11 cellular contexts compared by ENCODE assay signal in genomic region chr13:44293908-44294735, GRCh38.
DNase-seq lines count a peak whose midpoint lies in the region; ATAC-seq and TF ChIP-seq lines count a peak whose summit lies in the region.
"Had no signal": no experiment of that assay in that cellular context is flagged by ENCODE, and none has a peak within 500 bp of the region (broad histone marks: within the 10 kb centered on the region; RNA-seq: fewer than 3 reads in every experiment).

No MANE protein-coding gene starts in this region.

- ATAC-seq in HG02571 (IDR thresholded peaks at IDR 0.05; ENCODE audit: unreplicated experiment), result no peak

- H3F3A ChIP-seq in Loucy (ENCODE audit: low read depth), result no peaks in the 10 kb centered on the region

- CTCF ChIA-PET in AG04450 (lab: Charles Lee), result no interaction called here
- CTCF ChIA-PET in RWPE1 (lab: Yijun Ruan, JAX), result no interaction called here

- H3K27me3 ChIP-seq in AG04450 (ENCODE audit: control insufficient read depth, insufficient read depth, low read length) (no peaks in the 10 kb centered on the region), Loucy (ENCODE audit: insufficient read depth, low read length, poor library complexity, severe bottlenecking) (no peaks in the 10 kb centered on the region)
- H3K27me3 ChIP-seq: testis had no signal

- H3K27ac Mint-ChIP-seq in chondrocyte (ENCODE audit: unreplicated experiment), result peak overlapping the region; percentile 73
- H3K27ac Mint-ChIP-seq: T-helper 2 cell treated with Interferon-gamma antibody and Interleukin-4, amounts not matched to agents 5 μg/mL and 100 μg/mL, for 36 hours had no signal

- H3K9me3 ChIP-seq in AG04450 (ENCODE audit: control insufficient read depth, insufficient read depth, low read length), result no peaks in the 10 kb centered on the region
- no peaks in the 10 kb centered on the region for H3K9me3 ChIP-seq in Loucy (ENCODE audit: insufficient read depth, low read depth, low read length)
- H3K9me3 ChIP-seq: testis had no signal

- H3K4me1 Mint-ChIP-seq in chondrocyte (ENCODE audit: low read depth), result peaks cover 20% of the 10 kb centered on the region

- no peak for DNase-seq in AG04450 (ENCODE audit: low read depth, low spot score)
- no peak for DNase-seq in chondrocyte (ENCODE audit: low spot score)
- DNase-seq in lung microvascular endothelial cell (ENCODE audit: low read depth in 2 of 2), result peak; percentile 45 to 72
- no peak for DNase-seq in DMS114 treated with DMSO at 0.1 percent for 48 hours (lab: John Stamatoyannopoulos, UW; ENCODE audit: unreplicated experiment)
- DNase-seq in RWPE1 (ENCODE audit: low spot score), result no peak
- no peak for DNase-seq in NCI-H2196 treated with DMSO at 0.1 percent for 48 hours (lab: John Stamatoyannopoulos, UW; ENCODE audit: unreplicated experiment)
- DNase-seq: testis had no signal

- H3K36me3 ChIP-seq in Loucy (ENCODE audit: insufficient read depth, low read length), result no peaks in the 10 kb centered on the region

- no peaks in the 10 kb centered on the region for H3K9me3 Mint-ChIP-seq in chondrocyte (ENCODE audit: low read depth)
- H3K9me3 Mint-ChIP-seq: T-helper 2 cell treated with Interferon-gamma antibody and Interleukin-4, amounts not matched to agents 5 μg/mL and 100 μg/mL, for 36 hours had no signal

- H3K27me3 Mint-ChIP-seq in chondrocyte (ENCODE audit: low read depth), result peaks cover 12% of the 10 kb centered on the region

- 0 out of 2 replicates have a peak overlapping the region, but pooled peaks have one; percentile 24 for H2AFZ ChIP-seq in Loucy (ENCODE audit: low read length)

- no peaks in the 10 kb centered on the region for H4K20me1 ChIP-seq in Loucy (ENCODE audit: insufficient read depth, low read length, poor library complexity, severe bottlenecking)

- H3K9ac ChIP-seq in Loucy (ENCODE audit: low read depth, low read length, poor library complexity, severe bottlenecking), result no peak overlapping the region

- H3K4me3 Mint-ChIP-seq in chondrocyte (ENCODE audit: unreplicated experiment), result no peak overlapping the region
- H3K4me3 Mint-ChIP-seq: T-helper 2 cell treated with Interferon-gamma antibody and Interleukin-4, amounts not matched to agents 5 μg/mL and 100 μg/mL, for 36 hours had no signal

- peaks cover 2% of the 10 kb centered on the region for H3K4me1 ChIP-seq in Loucy (ENCODE audit: insufficient read depth, low read length, poor library complexity, severe bottlenecking)
- H3K4me1 ChIP-seq: testis had no signal

- TF ChIP-seq CTCF in AG04450 (IDR thresholded peaks at IDR 0.05; ENCODE audit: low read depth, low read length) (no peak), Loucy (conservative IDR thresholded peaks at IDR 0.05; ENCODE audit: low read length) (no peak), chondrocyte (IDR thresholded peaks at IDR 0.05) (no peak), RWPE1 (conservative IDR thresholded peaks at IDR 0.05; ENCODE audit: low read depth) (no peak)

- no peaks in the 10 kb centered on the region for H3K79me2 ChIP-seq in Loucy (ENCODE audit: insufficient read depth, low read length)

- POLR2A ChIA-PET in AG04450 (lab: Yijun Ruan, JAX) (no interaction called here), RWPE1 (lab: Yijun Ruan, JAX; ENCODE audit: low non-redundant PET) (no interaction called here)

- H3K9me2 ChIP-seq in Loucy (replicated peaks; ENCODE audit: low read depth, low read length), result no peaks in the 10 kb centered on the region

- no peak overlapping the region for H3K4me3 ChIP-seq in AG04450 (ENCODE audit: low read depth, low read length)
- no peak overlapping the region for H3K4me3 ChIP-seq in Loucy (ENCODE audit: low read length, poor library complexity, severe bottlenecking)
- H3K4me3 ChIP-seq: testis had no signal

- H3K36me3 Mint-ChIP-seq in chondrocyte (ENCODE audit: low read depth), result no peaks in the 10 kb centered on the region

- peak overlapping the region; percentile 34 for H3K27ac ChIP-seq in AG04450 (ENCODE audit: low read depth, low read length)
- no peak overlapping the region for H3K27ac ChIP-seq in RWPE1
- H3K27ac ChIP-seq: C4-2B, testis had no signal

- no peak overlapping the region for H3K4me2 ChIP-seq in Loucy (ENCODE audit: low read depth, low read length, poor library complexity, severe bottlenecking)

Comparison
In these comparisons a context has a peak if more than half of its experiments do, and no peak if none do; other contexts are left out.
1. DNase-seq: peak in lung microvascular endothelial cell (2 of 2); none in AG04450 (single experiment), chondrocyte (single experiment), DMS114 treated with DMSO at 0.1 percent for 48 hours (single experiment), RWPE1 (single experiment) and NCI-H2196 treated with DMSO at 0.1 percent for 48 hours (single experiment).